Comparison of ENCODE assay signal across 8 cellular contexts in genomic region chr2:231708773-231709635, GRCh38.
DNase-seq lines count a peak whose midpoint lies in the region; ATAC-seq and TF ChIP-seq lines count a peak whose summit lies in the region.

No MANE protein-coding gene starts in this region.

- no peak for DNase-seq in NT2/D1 (ENCODE audit: low read depth, low spot score)
- peak; percentile 58 for DNase-seq in activated gamma-delta T cell treated with Interleukin-2 at 50 U/mL for 16 hours
- peak in 33 of 42 donors; percentile 35 to 82 (median 58) for DNase-seq in head of caudate nucleus
- DNase-seq in retinal pigment epithelial cell (ENCODE audit: low read depth) = no peak
- no peak for DNase-seq in SW 1271 (lab: John Stamatoyannopoulos, UW)

- no peaks in the 10 kb centered on the region for H3K27me3 ChIP-seq in NT2/D1 (ENCODE audit: insufficient read depth, insufficient read length)

- H3K4me1 ChIP-seq in ES-I3 (ENCODE audit: insufficient read depth, low read length) (peaks cover 9% of the 10 kb centered on the region; the same call in 1 of the 2 replicates), NT2/D1 (ENCODE audit: insufficient read depth, insufficient read length) (peaks cover 14% of the 10 kb centered on the region)

- H3K9ac ChIP-seq in ES-I3 (ENCODE audit: low read depth, low read length) = peak overlapping the region; percentile 90
- H3K9ac ChIP-seq in NT2/D1 (ENCODE audit: insufficient read length, low read depth) = peak overlapping the region; percentile 99

- H3K4me3 ChIP-seq in NT2/D1 (ENCODE audit: insufficient read length, low read depth) (peak overlapping the region; percentile 98), retinal pigment epithelial cell (ENCODE audit: low read length) (peak overlapping the region; percentile 87)

- no peak for TF ChIP-seq CTCF in retinal pigment epithelial cell (conservative IDR thresholded peaks at IDR 0.05; ENCODE audit: low read depth, low read length)

- H3K36me3 ChIP-seq in ES-I3 (ENCODE audit: insufficient read depth, low read length) (peaks cover 15% of the 10 kb centered on the region), NT2/D1 (ENCODE audit: insufficient read depth, insufficient read length, low read length) (peaks cover 48% of the 10 kb centered on the region)

- no peak for ATAC-seq in GM19397 (IDR thresholded peaks at IDR 0.05; ENCODE audit: unreplicated experiment)
- no peak for ATAC-seq in HG03520 (IDR thresholded peaks at IDR 0.05; ENCODE audit: unreplicated experiment)

- intact Hi-C loops in head of caudate nucleus (cut with DNase I) = loop anchor here (2.0 kb wide), 1 partner anchor 22 kb away; no protein-coding TSS in a partner anchor

- H3K9me3 ChIP-seq in ES-I3 (ENCODE audit: control insufficient read depth, insufficient read depth, low read length) = no peaks in the 10 kb centered on the region
- H3K9me3 ChIP-seq in NT2/D1 (ENCODE audit: insufficient read depth, low read length) = no peaks in the 10 kb centered on the region

Comparison
In these comparisons a context has a peak if more than half of its experiments do, and no peak if none do; other contexts are left out.
1. DNase-seq: peak in activated gamma-delta T cell treated with Interleukin-2 at 50 U/mL for 16 hours (single experiment) and head of caudate nucleus (33 of 42); none in NT2/D1 (single experiment), retinal pigment epithelial cell (single experiment) and SW 1271 (0 of 2).